ENCODE assay signal across 16 cellular contexts in genomic region chr11:8726395-8726794, GRCh38.
"Had no signal": no experiment of that assay in that cellular context is flagged by ENCODE, and none has a peak within 500 bp of the region (broad histone marks: within the 10 kb centered on the region; RNA-seq: fewer than 3 reads in every experiment).

No MANE protein-coding gene starts in this region.

- H3K4me3 ChIP-seq: cardiac muscle cell, heart left ventricle, left lung had no signal

- H3K27me3 ChIP-seq: cardiac muscle cell, heart left ventricle, left lung, neutrophil had no signal

- FAIRE-seq: endometrium, keratinocyte had no signal

- H3K36me3 ChIP-seq: neutrophil had no signal

- H3K9me3 ChIP-seq: heart left ventricle, left lung, neutrophil had no signal

- DNase-seq: activated CD4-positive, alpha-beta memory T cell treated with anti-CD3 and anti-CD28 coated beads for 36 hours; activated CD4-positive, alpha-beta T cell treated with anti-CD3 and anti-CD28 coated beads for 1 hour; activated gamma-delta T cell; activated naive CD8-positive, alpha-beta T cell treated with anti-CD3 and anti-CD28 coated beads, Interleukin-2, amount 10 ng/mL, durations not matched to agents 7 days and 5 days; activated T-cell treated with anti-CD3 and anti-CD28 coated beads, Interleukin-2, amount 50 U/mL, for 48 hours; aorta; foreskin melanocyte; heart left ventricle; left lung; stimulated activated CD4-positive, alpha-beta T cell treated with anti-CD3 and anti-CD28 coated beads, Interleukin-12 subunit alpha, Interleukin-12 subunit beta, amount 100 ng/mL, for 4 hours; stimulated activated naive CD4-positive, alpha-beta T cell treated with Interleukin-2 at 50 U/mL for 16 hours; SW 1271 had no signal

- H3K27ac ChIP-seq: cardiac muscle cell, left lung, neutrophil had no signal
